1 cellular context compared by ENCODE assay signal in the genomic region with DNA sequence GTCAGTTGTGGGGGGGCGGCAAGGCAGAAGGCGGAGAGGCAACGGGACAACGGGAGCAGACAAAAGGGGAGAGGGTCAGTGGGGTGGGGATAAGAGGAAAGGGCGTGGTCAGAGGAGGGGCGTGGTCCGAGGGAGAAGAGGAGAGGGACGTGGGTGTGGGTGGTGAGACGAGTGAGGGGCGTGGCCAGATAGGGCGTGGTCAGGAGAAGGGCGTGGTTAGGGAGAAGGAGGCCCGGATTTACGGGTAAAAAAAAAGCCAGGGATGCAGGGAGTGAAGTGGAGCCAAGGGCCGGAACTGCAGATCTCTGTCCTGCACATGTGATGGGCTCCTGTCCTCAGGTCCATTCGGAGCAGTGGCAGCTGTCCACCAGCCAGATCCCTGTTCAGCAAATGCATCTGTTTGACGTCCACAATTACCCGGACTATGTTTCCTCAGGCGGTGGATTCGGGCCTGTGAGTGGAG.
A peak's percentile ranks its signal among the peaks of the same experiment; 100 is the strongest.
TF ChIP-seq lines count a peak whose summit lies in the region.

No MANE protein-coding gene starts in this region.

TF ChIP-seq in K562, 482 proteins besides CTCF, POLR2A, EP300 and RAD21 (continues in another document):
- peak; percentile 58 for TF ChIP-seq CREM (IDR thresholded peaks at IDR 0.05; ENCODE audit: low read depth)
- TF ChIP-seq TAF1 (IDR thresholded peaks at IDR 0.05; ENCODE audit: control insufficient read depth, extremely low read depth, insufficient read depth, low read length, severe bottlenecking) = peak; percentile 40
- peak; percentile 96 for TF ChIP-seq EGR1 (conservative IDR thresholded peaks at IDR 0.05)
- TF ChIP-seq ZFP30 (CRISPR knock-in tag; IDR thresholded peaks at IDR 0.05; ENCODE audit: borderline replicate concordance) = no peak
- TF ChIP-seq, protein P1, sequence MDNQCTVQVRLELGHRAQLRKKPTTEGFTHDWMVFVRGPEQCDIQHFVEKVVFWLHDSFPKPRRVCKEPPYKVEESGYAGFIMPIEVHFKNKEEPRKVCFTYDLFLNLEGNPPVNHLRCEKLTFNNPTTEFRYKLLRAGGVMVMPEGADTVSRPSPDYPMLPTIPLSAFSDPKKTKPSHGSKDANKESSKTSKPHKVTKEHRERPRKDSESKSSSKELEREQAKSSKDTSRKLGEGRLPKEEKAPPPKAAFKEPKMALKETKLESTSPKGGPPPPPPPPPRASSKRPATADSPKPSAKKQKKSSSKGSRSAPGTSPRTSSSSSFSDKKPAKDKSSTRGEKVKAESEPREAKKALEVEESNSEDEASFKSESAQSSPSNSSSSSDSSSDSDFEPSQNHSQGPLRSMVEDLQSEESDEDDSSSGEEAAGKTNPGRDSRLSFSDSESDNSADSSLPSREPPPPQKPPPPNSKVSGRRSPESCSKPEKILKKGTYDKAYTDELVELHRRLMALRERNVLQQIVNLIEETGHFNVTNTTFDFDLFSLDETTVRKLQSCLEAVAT (IDR thresholded peaks at IDR 0.05) = peak in 1 of 2 experiments; percentile 77; a peak in 1 of 4 replicates
- no peak for TF ChIP-seq THRAP3 (IDR thresholded peaks at IDR 0.05; ENCODE audit: borderline replicate concordance)
- TF ChIP-seq FIP1L1 (IDR thresholded peaks at IDR 0.05; ENCODE audit: low read depth, low read length, poor library complexity, severe bottlenecking) = no peak
- TF ChIP-seq ARNT (IDR thresholded peaks at IDR 0.05) = 0 out of 4 replicates have a peak, but pooled peaks have one; percentile 45 to 48
- peak; percentile 81; the same call in 1 of the 2 replicates for TF ChIP-seq OTX1 (CRISPR knock-in tag; IDR thresholded peaks at IDR 0.05)
- TF ChIP-seq ZNF280A (IDR thresholded peaks at IDR 0.05; ENCODE audit: low read depth, partially characterized antibody) = peak; percentile 7
- TF ChIP-seq ESRRA (IDR thresholded peaks at IDR 0.05; ENCODE audit: borderline replicate concordance, low read depth) = peak; percentile 54; the same call in 1 of the 2 replicates
- TF ChIP-seq ZFX (CRISPR knock-in tag; IDR thresholded peaks at IDR 0.05) = peak; percentile 52
- TF ChIP-seq FOXK2 (conservative IDR thresholded peaks at IDR 0.05 in 1 of 2, IDR thresholded peaks at IDR 0.05 in 1 of 2; ENCODE audit: low read depth in 2 of 2) = peak; percentile 48 to 66; a peak in 2 of 4 replicates
- no peak for TF ChIP-seq ESRRB (CRISPR knock-in tag; IDR thresholded peaks at IDR 0.05; ENCODE audit: borderline replicate concordance)
- peak; percentile 85 for TF ChIP-seq HBP1 (CRISPR knock-in tag; IDR thresholded peaks at IDR 0.05)
- TF ChIP-seq ILF3 (IDR thresholded peaks at IDR 0.05; ENCODE audit: borderline replicate concordance) = no peak
- peak; percentile 42; the same call in 1 of the 2 replicates for TF ChIP-seq ATF7 (IDR thresholded peaks at IDR 0.05)
- no peak for TF ChIP-seq GATAD2B (IDR thresholded peaks at IDR 0.05; ENCODE audit: borderline replicate concordance)
- peak; percentile 78; the same call in 1 of the 2 replicates for TF ChIP-seq SMARCE1 (IDR thresholded peaks at IDR 0.05)
- peak; percentile 63 for TF ChIP-seq CXXC5 (CRISPR knock-in tag; IDR thresholded peaks at IDR 0.05)
- 0 out of 4 replicates have a peak, but pooled peaks of 1 of the 2 experiments have one; percentile 31 for TF ChIP-seq RCOR1 (IDR thresholded peaks at IDR 0.05; ENCODE audit: borderline replicate concordance in 1 of 2, low read depth in 2 of 2, low read length in 2 of 2)
- peak; percentile 72; the same call in 1 of the 2 replicates for TF ChIP-seq ATF3 (IDR thresholded peaks at IDR 0.05)
- TF ChIP-seq ATF3 (CRISPR knock-in tag; conservative IDR thresholded peaks at IDR 0.05) = no peak
- peak; percentile 39; the same call in 1 of the 2 replicates for TF ChIP-seq ZBTB2 (IDR thresholded peaks at IDR 0.05)
- 0 out of 2 replicates have a peak, but pooled peaks have one; percentile 28 for TF ChIP-seq ZBTB40 (IDR thresholded peaks at IDR 0.05)
- TF ChIP-seq ZBTB40 (CRISPR knock-in tag; IDR thresholded peaks at IDR 0.05) = no peak
- TF ChIP-seq, protein P2, sequence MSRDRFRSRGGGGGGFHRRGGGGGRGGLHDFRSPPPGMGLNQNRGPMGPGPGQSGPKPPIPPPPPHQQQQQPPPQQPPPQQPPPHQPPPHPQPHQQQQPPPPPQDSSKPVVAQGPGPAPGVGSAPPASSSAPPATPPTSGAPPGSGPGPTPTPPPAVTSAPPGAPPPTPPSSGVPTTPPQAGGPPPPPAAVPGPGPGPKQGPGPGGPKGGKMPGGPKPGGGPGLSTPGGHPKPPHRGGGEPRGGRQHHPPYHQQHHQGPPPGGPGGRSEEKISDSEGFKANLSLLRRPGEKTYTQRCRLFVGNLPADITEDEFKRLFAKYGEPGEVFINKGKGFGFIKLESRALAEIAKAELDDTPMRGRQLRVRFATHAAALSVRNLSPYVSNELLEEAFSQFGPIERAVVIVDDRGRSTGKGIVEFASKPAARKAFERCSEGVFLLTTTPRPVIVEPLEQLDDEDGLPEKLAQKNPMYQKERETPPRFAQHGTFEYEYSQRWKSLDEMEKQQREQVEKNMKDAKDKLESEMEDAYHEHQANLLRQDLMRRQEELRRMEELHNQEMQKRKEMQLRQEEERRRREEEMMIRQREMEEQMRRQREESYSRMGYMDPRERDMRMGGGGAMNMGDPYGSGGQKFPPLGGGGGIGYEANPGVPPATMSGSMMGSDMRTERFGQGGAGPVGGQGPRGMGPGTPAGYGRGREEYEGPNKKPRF (IDR thresholded peaks at IDR 0.05; ENCODE audit: low read depth, low read length) = no peak
- TF ChIP-seq LARP7 (IDR thresholded peaks at IDR 0.05) = peak; percentile 88; the same call in 1 of the 2 replicates
- peak; percentile 74; the same call in 1 of the 2 replicates for TF ChIP-seq SMARCA4 (IDR thresholded peaks at IDR 0.05)
- peak; percentile 79 for TF ChIP-seq SP1 (CRISPR knock-in tag; IDR thresholded peaks at IDR 0.05)
- peak; percentile 61; the same call in 1 of the 2 replicates for TF ChIP-seq ELF4 (CRISPR knock-in tag; IDR thresholded peaks at IDR 0.05)
- TF ChIP-seq ARID1B (IDR thresholded peaks at IDR 0.05) = peak; percentile 56; the same call in 1 of the 2 replicates
- peak; percentile 78 for TF ChIP-seq ZBTB7A (IDR thresholded peaks at IDR 0.05; ENCODE audit: borderline replicate concordance, control insufficient read depth, low read depth, low read length)
- TF ChIP-seq EP400 (IDR thresholded peaks at IDR 0.05) = peak; percentile 14; the same call in 1 of the 2 replicates
- TF ChIP-seq ELF1 (tag; IDR thresholded peaks at IDR 0.05) = no peak
- peak; percentile 87 for TF ChIP-seq DPF2 (IDR thresholded peaks at IDR 0.05)
- peak; percentile 96 for TF ChIP-seq ZNF316 (IDR thresholded peaks at IDR 0.05)
- 0 out of 2 replicates have a peak, but pooled peaks have one; percentile 36 for TF ChIP-seq GABPB1 (CRISPR knock-in tag; IDR thresholded peaks at IDR 0.05)
- no peak for TF ChIP-seq GABPB2 (CRISPR knock-in tag; conservative IDR thresholded peaks at IDR 0.05)
- TF ChIP-seq ATF1 (CRISPR knock-in tag; IDR thresholded peaks at IDR 0.05) = no peak
- peak; percentile 69 for TF ChIP-seq ATF1 (tag; IDR thresholded peaks at IDR 0.05)
- peak; percentile 43 for TF ChIP-seq CTBP1 (IDR thresholded peaks at IDR 0.05; ENCODE audit: borderline replicate concordance)
- TF ChIP-seq POLR2B (IDR thresholded peaks at IDR 0.05; ENCODE audit: low read depth, partially characterized antibody) = peak; percentile 23
- 0 out of 2 replicates have a peak, but pooled peaks have one; percentile 42 for TF ChIP-seq NFE2 (IDR thresholded peaks at IDR 0.05; ENCODE audit: low read depth)
- TF ChIP-seq TFAM (CRISPR knock-in tag; conservative IDR thresholded peaks at IDR 0.05) = no peak
- 0 out of 2 replicates have a peak, but pooled peaks have one; percentile 35 for TF ChIP-seq SMARCA5 (IDR thresholded peaks at IDR 0.05)
- TF ChIP-seq DIDO1 (tag; IDR thresholded peaks at IDR 0.05; ENCODE audit: low read depth) = no peak
- peak in 1 of 2 experiments; percentile 67; a peak in 2 of 4 replicates for TF ChIP-seq TRIM24 (IDR thresholded peaks at IDR 0.05)
